In the genomic region with DNA sequence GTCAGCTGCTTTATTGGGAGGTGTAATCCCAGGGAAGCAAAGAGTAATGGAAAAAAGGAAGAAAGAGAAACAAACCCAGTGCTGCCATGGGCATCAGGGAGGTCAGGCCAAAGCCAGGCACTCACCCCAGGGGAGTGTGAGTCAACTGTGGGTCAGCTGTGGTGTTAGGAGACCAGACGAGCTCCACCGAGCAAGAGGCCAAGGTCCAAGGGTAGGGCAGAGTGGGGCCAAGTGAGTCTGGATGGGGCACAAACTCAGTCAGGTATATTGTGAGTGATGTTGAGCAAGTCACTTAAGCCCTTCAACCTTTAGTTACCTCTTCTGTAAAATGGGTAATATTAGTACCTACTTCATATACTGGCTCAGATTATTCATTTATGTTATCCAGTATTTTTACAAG, we compare ENCODE assay signal across 33 cellular contexts.
"Had no signal": no experiment of that assay in that cellular context is flagged by ENCODE, and none has a peak within 500 bp of the region (broad histone marks: within the 10 kb centered on the region; RNA-seq: fewer than 3 reads in every experiment).

No MANE protein-coding gene starts in this region.

- H3K36me3 Mint-ChIP-seq: activated CD4-positive, alpha-beta memory T cell treated with anti-CD3 and anti-CD28 coated beads for 36 hours; activated naive CD4-positive, alpha-beta T cell treated with anti-CD3 and anti-CD28 coated beads, Interleukin-2, amount 50 U/mL, for 72 hours had no signal

- H3K36me3 ChIP-seq: adrenal gland, breast epithelium had no signal

- DNase-seq: activated B cell treated with CpG ODN at 0.5 μM for 24 hours; activated CD4-positive, alpha-beta memory T cell treated with anti-CD3 and anti-CD28 coated beads for 36 hours; activated CD4-positive, alpha-beta T cell treated with anti-CD3 and anti-CD28 coated beads for 4 hours; activated CD4-positive, alpha-beta T cell treated with anti-CD3 and anti-CD28 coated beads, Interleukin-2, amount 50 U/mL, for 1 hour; activated CD4-positive, CD25-positive, alpha-beta regulatory T cell treated with anti-CD3 and anti-CD28 coated beads, Interleukin-2, amount 50 U/mL, for 72 hours; activated CD8-positive, alpha-beta memory T cell treated with anti-CD3 and anti-CD28 coated beads, Interleukin-2, amount 50 U/mL, for 4 hours; activated gamma-delta T cell treated with Interleukin-2 at 50 U/mL for 16 hours; activated naive CD4-positive, alpha-beta T cell treated with anti-CD3 and anti-CD28 coated beads for 36 hours; activated T-cell treated with anti-CD3 and anti-CD28 coated beads for 4 hours; activated T-cell treated with anti-CD3 and anti-CD28 coated beads, Interleukin-2, amount 50 U/mL, for 4 hours; adrenal gland; body of pancreas; NCI-H1048; NCI-H1105 treated with DMSO at 0.1 percent for 48 hours; NCI-H1436; NCI-H1694; NCI-H1930; NCI-H2081 treated with DMSO at 0.1 percent for 48 hours; NCI-H510A; NCI-H526; NCI-H748 treated with DMSO at 0.1 percent for 48 hours; NK-92 treated with Interleukin-12 subunit alpha and Interleukin-12 subunit beta, amount 100 ng/mL, for 24 hours; PC-9; Right ventricle myocardium superior; SW 1271; T-helper 1 cell; T-helper 2 cell; T-helper 9 cell had no signal

- H3K4me2 ChIP-seq: KMS-11, PC-9 had no signal

- H3K9me3 Mint-ChIP-seq: activated B cell treated with CpG ODN at 0.5 μM for 24 hours; activated CD4-positive, alpha-beta memory T cell treated with anti-CD3 and anti-CD28 coated beads for 36 hours; activated naive CD4-positive, alpha-beta T cell treated with anti-CD3 and anti-CD28 coated beads for 36 hours; activated naive CD4-positive, alpha-beta T cell treated with anti-CD3 and anti-CD28 coated beads, Interleukin-2, amount 50 U/mL, for 72 hours; activated T-cell treated with anti-CD3 and anti-CD28 coated beads, Interleukin-2, amount 50 U/mL, for 4 hours; activated T-helper 1 cell treated with anti-CD3 and anti-CD28 coated beads, Interleukin-12 subunit alpha, Interleukin-12 subunit beta, Interleukin-2, Interleukin-4 antibody, amounts not matched to agents 30 ng/mL and 10 ng/mL and 1 ng/mL, durations not matched to agents 14 hours and 24 hours and 36 hours had no signal

- H3K27ac Mint-ChIP-seq: activated B cell treated with CpG ODN at 0.5 μM for 24 hours; activated CD4-positive, alpha-beta memory T cell treated with anti-CD3 and anti-CD28 coated beads for 36 hours; activated naive CD4-positive, alpha-beta T cell treated with anti-CD3 and anti-CD28 coated beads for 36 hours; activated T-helper 1 cell treated with anti-CD3 and anti-CD28 coated beads, Interleukin-12 subunit alpha, Interleukin-12 subunit beta, Interleukin-2, Interleukin-4 antibody, amounts not matched to agents 30 ng/mL and 10 ng/mL and 1 ng/mL, durations not matched to agents 14 hours and 24 hours and 36 hours had no signal

- H2AFZ ChIP-seq: PC-9 had no signal

- H3K4me3 Mint-ChIP-seq: activated B cell treated with CpG ODN at 0.5 μM for 24 hours; activated CD4-positive, alpha-beta memory T cell treated with anti-CD3 and anti-CD28 coated beads for 36 hours; activated naive CD4-positive, alpha-beta T cell treated with anti-CD3 and anti-CD28 coated beads for 36 hours; activated T-cell treated with anti-CD3 and anti-CD28 coated beads, Interleukin-2, amount 50 U/mL, for 4 hours; activated T-helper 1 cell treated with anti-CD3 and anti-CD28 coated beads, Interleukin-12 subunit alpha, Interleukin-12 subunit beta, Interleukin-2, Interleukin-4 antibody, amounts not matched to agents 30 ng/mL and 10 ng/mL and 1 ng/mL, durations not matched to agents 14 hours and 24 hours and 36 hours had no signal

- H3K27ac ChIP-seq: adrenal gland, body of pancreas, breast epithelium, KMS-11, PC-9, VCaP had no signal

- ATAC-seq: activated naive CD4-positive, alpha-beta T cell treated with anti-CD3 and anti-CD28 coated beads, Interleukin-2, amount 50 U/mL, for 72 hours; activated T-cell treated with anti-CD3 and anti-CD28 coated beads, Interleukin-2, amount 50 U/mL, for 4 hours; body of pancreas had no signal

- H3K4me3 ChIP-seq: adrenal gland, body of pancreas, breast epithelium, PC-9 had no signal

- H3K4me1 ChIP-seq: body of pancreas, breast epithelium had no signal

- H3K27me3 ChIP-seq: adrenal gland, body of pancreas, breast epithelium had no signal
